In the genomic region with DNA sequence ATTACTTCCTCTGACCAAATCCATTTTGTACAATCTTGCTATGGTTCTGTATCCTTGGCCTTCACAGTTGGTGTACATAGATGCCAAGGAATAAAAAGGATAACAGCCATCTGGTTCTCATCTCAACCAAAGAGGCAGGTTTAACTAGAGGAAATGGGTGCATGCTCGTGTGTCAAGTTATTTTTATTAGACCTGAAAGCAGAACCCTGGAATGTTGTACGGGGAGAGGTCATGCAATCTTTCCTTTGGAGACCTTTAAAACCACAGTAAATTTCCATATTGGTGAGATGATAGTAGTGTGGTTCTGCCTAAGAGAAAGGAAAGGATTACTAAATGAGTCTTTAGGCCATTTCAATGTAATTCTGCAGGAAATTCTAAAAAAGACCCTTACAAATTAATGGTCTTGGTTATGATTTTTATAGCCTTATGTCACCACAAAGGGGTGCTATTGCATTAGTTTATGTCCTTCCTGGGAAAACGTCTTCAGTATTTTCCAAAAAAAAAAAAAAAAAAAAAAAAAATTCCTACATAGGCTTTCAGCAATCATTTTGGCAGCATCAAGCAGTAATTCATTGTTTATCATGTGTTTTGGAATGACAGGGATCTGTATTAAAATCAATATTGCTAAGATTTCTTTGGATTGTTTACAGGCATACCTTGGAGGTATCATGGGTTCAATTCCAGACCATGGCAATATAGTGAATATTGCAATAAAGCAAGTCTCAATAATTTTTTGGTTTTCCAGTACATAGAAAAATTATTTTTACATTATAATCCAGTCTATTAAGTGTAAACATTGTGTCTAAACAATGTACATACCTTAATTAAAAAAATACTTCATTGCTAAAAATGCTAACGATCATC, we compare ENCODE assay signal across 9 cellular contexts.
A peak's percentile ranks its signal among the peaks of the same experiment; 100 is the strongest.
DNase-seq lines count a peak whose midpoint lies in the region; ATAC-seq and TF ChIP-seq lines count a peak whose summit lies in the region.
"Had no signal": no experiment of that assay in that cellular context is flagged by ENCODE, and none has a peak within 500 bp of the region (broad histone marks: within the 10 kb centered on the region; RNA-seq: fewer than 3 reads in every experiment).

No MANE protein-coding gene starts in this region.

- H3K27ac ChIP-seq in KMS-11 (no peak overlapping the region), right lobe of liver (no peak overlapping the region)

- H3K36me3 ChIP-seq in KMS-11 (ENCODE audit: insufficient read depth) (no peaks in the 10 kb centered on the region), right lobe of liver (no peaks in the 10 kb centered on the region)

- no peak overlapping the region for H3K9ac ChIP-seq in KMS-11

- H4K20me1 ChIP-seq in KMS-11 (ENCODE audit: insufficient read depth), result no peaks in the 10 kb centered on the region

- no peaks in the 10 kb centered on the region for H3K79me2 ChIP-seq in KMS-11 (ENCODE audit: insufficient read depth, low read depth)

- TF ChIP-seq CTCF in KMS-11 (conservative IDR thresholded peaks at IDR 0.05; ENCODE audit: low read depth, low read length) (peak; percentile 73), astrocyte of the spinal cord (IDR thresholded peaks at IDR 0.05; ENCODE audit: low read depth, low read length) (peak; percentile 31), right lobe of liver (IDR thresholded peaks at IDR 0.05) (peak; percentile 22 to 49 (median 41))

- in situ Hi-C loops in astrocyte of the spinal cord (cut with HindIII; ENCODE audit: low sequenced_read_pairs), result loop anchor here (25.0 kb wide), 1 partner anchor 1117 kb away; the partner anchor contains the start of gene IRS1

- WGBS in right lobe of liver (ENCODE audit: insufficient coverage, low coverage, low lambda C conversion rate, missing lambda C conversion rate), result 52% methylated on average over 4 of the region's 4 CpGs

- ATAC-seq in right lobe of liver (peak in 1 of 4 donors; percentile 36), HG02852 (IDR thresholded peaks at IDR 0.05; ENCODE audit: unreplicated experiment) (no peak), GM21515 (IDR thresholded peaks at IDR 0.05; ENCODE audit: unreplicated experiment) (no peak)
- ATAC-seq: activated CD4-positive, alpha-beta T cell treated with anti-CD3 and anti-CD28 coated beads for 36 hours had no signal

- no peak overlapping the region for H3K4me2 ChIP-seq in KMS-11

- TF ChIP-seq POLR2A in right lobe of liver (IDR thresholded peaks at IDR 0.05), result no peak

- H3K4me3 ChIP-seq in KMS-11 (IDR thresholded peaks at IDR 0.05; ENCODE audit: insufficient read depth, low read depth, low read length) (no peak overlapping the region), astrocyte of the spinal cord (ENCODE audit: low read depth, low read length) (no peak overlapping the region), right lobe of liver (no peak overlapping the region)

- DNase-seq in AG20443 (ENCODE audit: low spot score), result peak; percentile 27
- DNase-seq in astrocyte of the spinal cord (ENCODE audit: low read depth, low spot score), result peak; percentile 68
- DNase-seq in right lobe of liver, result no peak
- no peak for DNase-seq in activated CD4-positive, alpha-beta T cell treated with anti-CD3 and anti-CD28 coated beads, Interleukin-2, amount 50 U/mL, for 4 hours
- no peak for DNase-seq in occipital lobe (lab: John Stamatoyannopoulos, UW)
- DNase-seq: activated CD4-positive, alpha-beta T cell treated with anti-CD3 and anti-CD28 coated beads for 36 hours had no signal

- no peaks in the 10 kb centered on the region for H3K9me3 ChIP-seq in right lobe of liver

- no peak overlapping the region for H2AFZ ChIP-seq in KMS-11 (ENCODE audit: low read depth)

- intact Hi-C loops in right lobe of liver (cut with DNase I), result loop anchor here in 1 of 2 donors (10.0 kb wide), 1 partner anchor 1304 kb away; no protein-coding TSS in a partner anchor

- H3K27me3 ChIP-seq in KMS-11 (ENCODE audit: insufficient read depth, low read depth), result no peaks in the 10 kb centered on the region
- no peaks in the 10 kb centered on the region for H3K27me3 ChIP-seq in right lobe of liver

- no peaks in the 10 kb centered on the region for H3K4me1 ChIP-seq in KMS-11 (ENCODE audit: low read depth, poor library complexity, severe bottlenecking)
- H3K4me1 ChIP-seq in right lobe of liver, result no peaks in the 10 kb centered on the region

Comparison
In these comparisons a context has a peak if more than half of its experiments do, and no peak if none do; other contexts are left out.
1. DNase-seq: peak in AG20443 (single experiment) and astrocyte of the spinal cord (single experiment); none in right lobe of liver (0 of 3), activated CD4-positive, alpha-beta T cell treated with anti-CD3 and anti-CD28 coated beads, Interleukin-2, amount 50 U/mL, for 4 hours (0 of 2) and occipital lobe (single experiment).
2. Peak in every context shown above with its lines, with median percentiles within 50 percentile points of each other: CTCF ChIP-seq.